ENCODE assay signal across 8 cellular contexts in the genomic region with DNA sequence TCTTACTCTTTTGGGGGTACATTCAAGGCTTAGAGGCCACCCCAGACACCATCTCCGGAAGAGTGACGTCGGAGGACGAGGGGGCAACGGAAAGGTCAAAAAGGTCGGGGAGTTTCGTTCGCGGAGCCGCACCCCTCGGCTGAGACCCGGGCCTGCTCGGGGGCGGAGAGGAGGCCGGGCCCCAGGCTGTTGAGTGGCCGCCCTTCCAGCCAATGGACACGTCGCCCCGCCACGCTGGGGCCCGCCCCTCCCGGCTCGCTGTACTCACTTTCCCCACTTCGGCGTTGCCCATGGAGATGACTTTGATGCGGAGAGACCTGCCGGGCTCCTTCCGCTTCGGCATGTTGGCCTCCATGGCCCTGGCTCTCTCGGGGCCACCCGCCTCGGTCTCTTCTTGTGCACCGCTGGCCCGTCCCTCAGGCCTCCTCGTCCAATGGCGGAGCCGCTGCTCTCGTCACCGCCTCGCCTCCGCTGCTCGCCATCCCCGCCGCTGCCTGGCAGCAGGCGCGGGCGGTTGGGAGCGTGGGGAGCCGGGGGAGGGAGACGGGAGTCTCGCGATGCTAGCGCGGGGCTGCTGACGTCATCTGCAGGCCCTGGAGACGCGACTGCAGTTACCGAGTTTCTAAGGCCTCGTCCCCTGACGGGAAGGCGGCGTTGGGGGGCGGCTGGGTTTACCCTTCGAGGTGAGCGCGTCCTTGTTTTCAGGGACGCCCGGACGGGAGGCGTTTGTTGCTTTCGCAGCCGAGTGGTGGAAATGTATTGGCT. TPM values are rescaled to one million over a fixed set of nuclear protein-coding genes. Genes with fewer than 3 reads are reported as not detected.
A peak's percentile ranks its signal among the peaks of the same experiment; 100 is the strongest.
DNase-seq lines count a peak whose midpoint lies in the region; ATAC-seq and TF ChIP-seq lines count a peak whose summit lies in the region.

DNAJC27 (minus strand) TSS at position 406 of the 765 bp plus-strand sequence; CDS start at position 355, 51 bp downstream.

- H3K27me3 Mint-ChIP-seq in CD4-positive, alpha-beta T cell: no peaks in the 10 kb centered on the region
- no peaks in the 10 kb centered on the region for H3K27me3 Mint-ChIP-seq in activated CD4-positive, alpha-beta memory T cell treated with anti-CD3 and anti-CD28 coated beads for 36 hours

- H3K9me3 ChIP-seq in CD4-positive, alpha-beta T cell (ENCODE audit: control insufficient read depth, low read length): no peaks in the 10 kb centered on the region
- no peaks in the 10 kb centered on the region for H3K9me3 ChIP-seq in right lobe of liver

- TF ChIP-seq CTCF in CD4-positive, alpha-beta T cell (IDR thresholded peaks at IDR 0.05): no peak
- TF ChIP-seq CTCF in dorsolateral prefrontal cortex (IDR thresholded peaks at IDR 0.05 in 54 of 56, conservative IDR thresholded peaks at IDR 0.05 in 2 of 56; ENCODE audit: low read depth in 1 of 56, partially characterized antibody in 56 of 56) (peak in 26 of 56 donors; percentile 4 to 45 (median 18)), right lobe of liver (IDR thresholded peaks at IDR 0.05) (no peak)

- H3K27me3 ChIP-seq in CD4-positive, alpha-beta T cell (ENCODE audit: control insufficient read depth, insufficient read depth, low read length): no peaks in the 10 kb centered on the region
- H3K27me3 ChIP-seq in dorsolateral prefrontal cortex: no peaks in the 10 kb centered on the region
- H3K27me3 ChIP-seq in right lobe of liver: no peaks in the 10 kb centered on the region

- peaks cover 0 to 4% (median 0%) of the 10 kb centered on the region in 4 donors for H3K36me3 ChIP-seq in right lobe of liver

- H3K4me3 ChIP-seq in dorsolateral prefrontal cortex (peak within 1 kb of the TSS; percentile 61 to 98 (median 91)), right lobe of liver (peak within 1 kb of the TSS; percentile 61 to 90 (median 82))

- intact Hi-C loops in CD4-positive, alpha-beta T cell (cut with DNase I, micrococcal nuclease): loop anchor here (1.0 to 10.0 kb wide), 7 partner anchors 51 to 1066 kb away; partner anchors contain the start of genes ADCY3 (in 1 of the 2), DTNB (in 1 of the 2), EFR3B (in 1 of the 2) and ITSN2 (in 1 of the 2)
- intact Hi-C loops in activated CD4-positive, alpha-beta memory T cell treated with anti-CD3 and anti-CD28 coated beads for 36 hours (cut with micrococcal nuclease): loop anchor here (1.0 to 10.0 kb wide), 6 partner anchors 52 to 1044 kb away; partner anchors contain the start of genes ATAD2B, CENPO, NCOA1 and PTRHD1
- intact Hi-C loops in dorsolateral prefrontal cortex (cut with DNase I) (loop anchor here (1.0 to 5.0 kb wide), 6 partner anchors 49 to 158 kb away; partner anchors contain the start of genes ADCY3 (in 2 of the 2) and EFR3B (in 1 of the 2)), right lobe of liver (cut with DNase I) (no loop called here)

- no peaks in the 10 kb centered on the region for H3K9me3 Mint-ChIP-seq in CD4-positive, alpha-beta T cell
- no peaks in the 10 kb centered on the region for H3K9me3 Mint-ChIP-seq in activated CD4-positive, alpha-beta memory T cell treated with anti-CD3 and anti-CD28 coated beads for 36 hours

- CTCF ChIA-PET in CD4-positive, alpha-beta T cell (lab: Charles Lee): interaction anchor here (0.7 kb wide), 1 partner anchor 32 kb away, joined by 3 read pairs; no protein-coding TSS in a partner anchor
- CTCF ChIA-PET in activated CD4-positive, alpha-beta memory T cell treated with anti-CD3 and anti-CD28 coated beads for 36 hours (lab: Charles Lee): interaction anchor here (8.5 kb wide), 1 partner anchor 158 kb away, joined by 271 read pairs; no protein-coding TSS in a partner anchor

- peak within 1 kb of the TSS; percentile 99 for H3K27ac ChIP-seq in CD4-positive, alpha-beta T cell (ENCODE audit: low read depth, low read length)
- H3K27ac ChIP-seq in dorsolateral prefrontal cortex: peak within 1 kb of the TSS; percentile 96 to 100 (median 99)
- peak within 1 kb of the TSS; percentile 97 to 99 (median 99) for H3K27ac ChIP-seq in right lobe of liver

- H3K4me3 Mint-ChIP-seq in CD4-positive, alpha-beta T cell: peak within 1 kb of the TSS; percentile 97
- peak within 1 kb of the TSS; percentile 96 for H3K4me3 Mint-ChIP-seq in activated CD4-positive, alpha-beta memory T cell treated with anti-CD3 and anti-CD28 coated beads for 36 hours

- peak; percentile 93 to 98 (median 96) for DNase-seq in CD4-positive, alpha-beta T cell
- DNase-seq in NCI-H82 (lab: John Stamatoyannopoulos, UW) (peak; percentile 99), dorsolateral prefrontal cortex (peak; percentile 95 to 99 (median 98)), right lobe of liver (peak; percentile 98 to 99 (median 99))
- DNase-seq in activated CD4-positive, alpha-beta memory T cell treated with anti-CD3 and anti-CD28 coated beads for 36 hours: peak; percentile 98
- DNase-seq in stimulated activated CD4-positive, alpha-beta T cell treated with anti-CD3 and anti-CD28 coated beads, Interleukin-4, amount 100 ng/mL, for 24 hours: peak; percentile 97

- peaks cover 27% of the 10 kb centered on the region for H3K36me3 Mint-ChIP-seq in CD4-positive, alpha-beta T cell (ENCODE audit: low read depth)
- peaks cover 18% of the 10 kb centered on the region for H3K36me3 Mint-ChIP-seq in activated CD4-positive, alpha-beta memory T cell treated with anti-CD3 and anti-CD28 coated beads for 36 hours

- 0% methylated on average over 23 of the region's 72 CpGs for WGBS in right lobe of liver (ENCODE audit: insufficient coverage, low coverage, low lambda C conversion rate, missing lambda C conversion rate)

- H3K4me1 ChIP-seq in right lobe of liver: no peaks in the 10 kb centered on the region

- peaks cover 32% of the 10 kb centered on the region for H3K4me1 Mint-ChIP-seq in CD4-positive, alpha-beta T cell (ENCODE audit: low read depth)
- H3K4me1 Mint-ChIP-seq in activated CD4-positive, alpha-beta memory T cell treated with anti-CD3 and anti-CD28 coated beads for 36 hours (ENCODE audit: low read depth): peaks cover 6% of the 10 kb centered on the region

- peak; percentile 92 for TF ChIP-seq POLR2A in right lobe of liver (IDR thresholded peaks at IDR 0.05)

- POLR2A ChIA-PET in CD4-positive, alpha-beta T cell (lab: Charles Lee): interaction anchor here (0.9 to 1.2 kb wide), 4 partner anchors 70 to 1045 kb away, joined by 3 to 5 read pairs (median 4); partner anchors contain the start of genes ATAD2B and EFR3B
- POLR2A ChIA-PET in activated CD4-positive, alpha-beta memory T cell treated with anti-CD3 and anti-CD28 coated beads for 36 hours (lab: Charles Lee): interaction anchor here (1.4 kb wide), 1 partner anchor 28 kb away, joined by 5 read pairs; no protein-coding TSS in a partner anchor

- peak; percentile 85 for ATAC-seq in CD4-positive, alpha-beta T cell (ENCODE audit: poor library complexity)
- ATAC-seq in GM19452 (IDR thresholded peaks at IDR 0.05; ENCODE audit: unreplicated experiment): peak; percentile 94
- peak; percentile 56 for ATAC-seq in HG03575 (IDR thresholded peaks at IDR 0.05; ENCODE audit: extremely low read depth, insufficient number of reproducible peaks, low FRiP score, unreplicated experiment)
- peak; percentile 93 to 97 (median 94) for ATAC-seq in right lobe of liver

- H3K27ac Mint-ChIP-seq in CD4-positive, alpha-beta T cell: peak within 1 kb of the TSS; percentile 100
- peak within 1 kb of the TSS; percentile 100 for H3K27ac Mint-ChIP-seq in activated CD4-positive, alpha-beta memory T cell treated with anti-CD3 and anti-CD28 coated beads for 36 hours

RNA-seq across cellular contexts. Expression of gene DNAJC27, which starts in this region (rescaled TPM):
- 10 to 100 TPM; 20.0 to 23.1 TPM for total RNA-seq in CD4-positive, alpha-beta T cell
- total RNA-seq in activated CD4-positive, alpha-beta memory T cell treated with anti-CD3 and anti-CD28 coated beads for 36 hours: 1 to 10 TPM; 5.5 to 6.9 TPM
- total RNA-seq in dorsolateral prefrontal cortex (10 to 100 TPM; 10.6 to 31.2 (median 20.7) TPM), right lobe of liver (1 to 10 TPM; 1.1 to 2.1 (median 1.7) TPM)

Comparison
In these comparisons a context has a peak if more than half of its experiments do, and no peak if none do; other contexts are left out.
1. Peak in every context shown above with its lines: DNase-seq, ATAC-seq, H3K4me3 ChIP-seq and H3K27ac ChIP-seq.
2. intact Hi-C loops: an anchor here in CD4-positive, alpha-beta T cell (1.0 to 10.0 kb wide), activated CD4-positive, alpha-beta memory T cell treated with anti-CD3 and anti-CD28 coated beads for 36 hours (1.0 to 10.0 kb wide) and dorsolateral prefrontal cortex (1.0 to 5.0 kb wide); none called in right lobe of liver.